Comparison of ENCODE assay signal across 22 cellular contexts in the genomic region with DNA sequence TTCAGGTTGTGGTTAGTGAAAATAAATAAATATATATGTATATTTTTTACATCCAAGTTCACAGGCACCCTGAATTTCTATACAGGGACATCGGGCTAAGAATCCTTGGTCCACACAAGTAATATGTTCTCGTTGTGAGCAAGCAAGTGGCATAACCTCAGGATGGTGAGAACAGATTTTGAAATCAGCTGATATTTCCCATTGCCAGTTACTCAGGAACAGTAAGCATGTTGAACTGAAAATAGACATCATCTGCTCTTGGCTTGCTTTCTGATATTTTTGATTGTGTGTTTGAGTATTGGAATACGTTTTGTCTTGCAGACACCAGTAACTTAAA. TPM values are rescaled to one million over a fixed set of nuclear protein-coding genes. Genes with fewer than 3 reads are reported as not detected.
A peak's percentile ranks its signal among the peaks of the same experiment; 100 is the strongest.
DNase-seq lines count a peak whose midpoint lies in the region; ATAC-seq and TF ChIP-seq lines count a peak whose summit lies in the region.
"Had no signal": no experiment of that assay in that cellular context is flagged by ENCODE, and none has a peak within 500 bp of the region (broad histone marks: within the 10 kb centered on the region; RNA-seq: fewer than 3 reads in every experiment).

No MANE protein-coding gene starts in this region.

- no peak overlapping the region for H3K4me2 ChIP-seq in mesenchymal stem cell (ENCODE audit: low read length, poor library complexity, severe bottlenecking)

- no peak for ATAC-seq in natural killer cell treated with Interleukin-12 subunit alpha and Interleukin-12 subunit beta and Interleukin-15 and Interleukin-18, amount 100 ng/mL, for 72 hours
- ATAC-seq in natural killer cell, result no peak
- ATAC-seq in right cardiac atrium, result peak; percentile 49 to 60
- no peak for ATAC-seq in HG03442 (IDR thresholded peaks at IDR 0.05; ENCODE audit: unreplicated experiment)
- ATAC-seq: K562 had no signal

- H2BK5ac ChIP-seq in mesenchymal stem cell (ENCODE audit: low read depth, low read length, poor library complexity, severe bottlenecking), result no peak overlapping the region

- no peaks in the 10 kb centered on the region for H3K9me3 Mint-ChIP-seq in natural killer cell treated with Interleukin-12 subunit alpha and Interleukin-12 subunit beta and Interleukin-15 and Interleukin-18, amount 100 ng/mL, for 72 hours
- H3K9me3 Mint-ChIP-seq in natural killer cell (no peaks in the 10 kb centered on the region), brain (no peaks in the 10 kb centered on the region)
- H3K9me3 Mint-ChIP-seq: CD4-positive, alpha-beta T cell; H9; nephron; T-cell had no signal

- no peaks in the 10 kb centered on the region for H3K36me3 Mint-ChIP-seq in natural killer cell treated with Interleukin-12 subunit alpha and Interleukin-12 subunit beta and Interleukin-15 and Interleukin-18, amount 100 ng/mL, for 72 hours
- H3K36me3 Mint-ChIP-seq in natural killer cell (no peaks in the 10 kb centered on the region), brain (peaks cover 5% of the 10 kb centered on the region)

- no peak overlapping the region for H3K23ac ChIP-seq in mesenchymal stem cell (ENCODE audit: low read length in 2 of 2)

- no peaks in the 10 kb centered on the region for H3K27me3 ChIP-seq in right cardiac atrium (ENCODE audit: control insufficient read depth, insufficient read depth)
- no peaks in the 10 kb centered on the region for H3K27me3 ChIP-seq in mesenchymal stem cell (ENCODE audit: control insufficient read depth in 1 of 2, insufficient read depth in 1 of 2, low read length in 2 of 2)
- H3K27me3 ChIP-seq: colonic mucosa had no signal

- H2AFZ ChIP-seq in mesenchymal stem cell (ENCODE audit: low read depth, low read length), result no peak overlapping the region

- H3K14ac ChIP-seq in mesenchymal stem cell (ENCODE audit: low read length in 2 of 2), result no peak overlapping the region

- no peak overlapping the region for H2BK15ac ChIP-seq in mesenchymal stem cell (ENCODE audit: low read depth, poor library complexity, severe bottlenecking)

- H3K4me1 ChIP-seq in right cardiac atrium (ENCODE audit: control insufficient read depth, insufficient read depth, low read length) (peaks cover 20% of the 10 kb centered on the region), mesenchymal stem cell (ENCODE audit: control insufficient read depth, insufficient read depth, low read depth, low read length) (peaks cover 7% of the 10 kb centered on the region)
- H3K4me1 ChIP-seq: colonic mucosa had no signal

- no peak overlapping the region for H3K9ac ChIP-seq in mesenchymal stem cell (ENCODE audit: low read length)

- no peak overlapping the region for H3K4ac ChIP-seq in mesenchymal stem cell (ENCODE audit: low read depth in 1 of 2, low read length in 2 of 2)

- H3K36me3 ChIP-seq in mesenchymal stem cell (ENCODE audit: control insufficient read depth in 1 of 2, insufficient read depth in 2 of 2, low read depth in 1 of 2, low read length in 2 of 2), result no peaks in the 10 kb centered on the region
- H3K36me3 ChIP-seq: colonic mucosa had no signal

- peak overlapping the region; percentile 60 for H3K4me3 Mint-ChIP-seq in natural killer cell treated with Interleukin-12 subunit alpha and Interleukin-12 subunit beta and Interleukin-15 and Interleukin-18, amount 100 ng/mL, for 72 hours
- H3K4me3 Mint-ChIP-seq in natural killer cell (no peak overlapping the region), brain (peak overlapping the region in 1 of 5 experiments; percentile 45)
- H3K4me3 Mint-ChIP-seq: activated CD4-positive, alpha-beta T cell treated with anti-CD3 and anti-CD28 coated beads, Interleukin-2, amount 10 ng/mL, durations not matched to agents 24 days and 14 days; CD4-positive, alpha-beta T cell; H9; nephron; T-cell had no signal

- TF ChIP-seq CTCF in natural killer cell (IDR thresholded peaks at IDR 0.05) (no peak), brain (conservative IDR thresholded peaks at IDR 0.05) (no peak)

- H2BK120ac ChIP-seq in mesenchymal stem cell (ENCODE audit: low read depth, low read length), result no peak overlapping the region

- no peak overlapping the region for H2AK5ac ChIP-seq in mesenchymal stem cell (ENCODE audit: low read length, severe bottlenecking)

- H4K91ac ChIP-seq in mesenchymal stem cell (ENCODE audit: low read length), result no peak overlapping the region

- no peak overlapping the region for H2BK12ac ChIP-seq in mesenchymal stem cell (ENCODE audit: low read length in 2 of 2)

- no peak overlapping the region for H3K4me3 ChIP-seq in right cardiac atrium (ENCODE audit: low read length)
- H3K4me3 ChIP-seq in mesenchymal stem cell (ENCODE audit: insufficient read depth in 1 of 2, low read depth in 1 of 2, low read length in 2 of 2), result no peak overlapping the region
- H3K4me3 ChIP-seq: colonic mucosa, K562 had no signal

- intact Hi-C loops in natural killer cell (cut with micrococcal nuclease), result no loop called here
- intact Hi-C loops in right cardiac atrium (cut with DNase I), result no loop called here

- no peaks in the 10 kb centered on the region for H3K9me3 ChIP-seq in right cardiac atrium (ENCODE audit: control insufficient read depth, low read length)
- no peaks in the 10 kb centered on the region for H3K9me3 ChIP-seq in mesenchymal stem cell (ENCODE audit: control insufficient read depth, low read length)
- H3K9me3 ChIP-seq: colonic mucosa had no signal

- H3K4me1 Mint-ChIP-seq in natural killer cell treated with Interleukin-12 subunit alpha and Interleukin-12 subunit beta and Interleukin-15 and Interleukin-18, amount 100 ng/mL, for 72 hours (ENCODE audit: low read depth in 2 of 2), result peaks cover 14 to 22% of the 10 kb centered on the region in 2 donors
- H3K4me1 Mint-ChIP-seq in natural killer cell (peaks cover 6 to 13% of the 10 kb centered on the region in 2 donors), brain (peaks cover 15% of the 10 kb centered on the region)
- H3K4me1 Mint-ChIP-seq: nephron had no signal

- DNase-seq in natural killer cell treated with Interleukin-12 subunit alpha and Interleukin-12 subunit beta and Interleukin-15 and Interleukin-18, amount 100 ng/mL, for 72 hours (ENCODE audit: low spot score), result no peak
- DNase-seq in natural killer cell (no peak), right cardiac atrium (no peak), putamen (ENCODE audit: low spot score) (no peak), HuH-7 (ENCODE audit: low spot score) (no peak), mesenchymal stem cell (no peak)
- DNase-seq: activated CD4-positive, alpha-beta T cell treated with anti-CD3 and anti-CD28 coated beads, Interleukin-2, amount 10 ng/mL, durations not matched to agents 24 days and 14 days; aorta; CD4-positive, alpha-beta T cell; colonic mucosa; DMS53; H9; mesendoderm; NCI-H1105; NCI-H2081 treated with DMSO at 0.1 percent for 48 hours; NCI-H510A treated with DMSO at 0.1 percent for 48 hours; posterior cingulate gyrus; T-cell had no signal

- 27% methylated on average over 3 of the region's 3 CpGs for WGBS in right cardiac atrium
- WGBS in mesenchymal stem cell, result 69% methylated on average over 1 of the region's 3 CpGs

- no peak overlapping the region for H4K8ac ChIP-seq in mesenchymal stem cell (ENCODE audit: low read length)

- H3K79me1 ChIP-seq in mesenchymal stem cell (replicated peaks; ENCODE audit: low read length, poor library complexity, severe bottlenecking), result no peaks in the 10 kb centered on the region

- H3K27ac ChIP-seq in right cardiac atrium (ENCODE audit: low read length) (peak overlapping the region; percentile 83), mesenchymal stem cell (ENCODE audit: low read length, poor library complexity, severe bottlenecking) (no peak overlapping the region)
- H3K27ac ChIP-seq: colonic mucosa had no signal

- no peaks in the 10 kb centered on the region for H3K27me3 Mint-ChIP-seq in natural killer cell treated with Interleukin-12 subunit alpha and Interleukin-12 subunit beta and Interleukin-15 and Interleukin-18, amount 100 ng/mL, for 72 hours
- H3K27me3 Mint-ChIP-seq in natural killer cell (ENCODE audit: low read depth in 2 of 2) (no peaks in the 10 kb centered on the region), brain (no peaks in the 10 kb centered on the region)
- H3K27me3 Mint-ChIP-seq: activated CD4-positive, alpha-beta T cell treated with anti-CD3 and anti-CD28 coated beads, Interleukin-2, amount 10 ng/mL, durations not matched to agents 24 days and 14 days; CD4-positive, alpha-beta T cell; T-cell had no signal

- H3K27ac Mint-ChIP-seq in natural killer cell treated with Interleukin-12 subunit alpha and Interleukin-12 subunit beta and Interleukin-15 and Interleukin-18, amount 100 ng/mL, for 72 hours, result peak overlapping the region; percentile 37 to 57
- H3K27ac Mint-ChIP-seq in natural killer cell (no peak overlapping the region), brain (peak overlapping the region in 4 of 5 experiments; percentile 9 to 89 (median 50))
- H3K27ac Mint-ChIP-seq: activated CD4-positive, alpha-beta T cell treated with anti-CD3 and anti-CD28 coated beads, Interleukin-2, amount 10 ng/mL, durations not matched to agents 24 days and 14 days; CD4-positive, alpha-beta T cell; H9; nephron had no signal

- no peak overlapping the region for H3K18ac ChIP-seq in mesenchymal stem cell (ENCODE audit: low read depth in 1 of 2, low read length in 2 of 2)

RNA-seq across cellular contexts. Expression of a gene that starts 48.6 kb away (rescaled TPM):
- total RNA-seq in natural killer cell treated with Interleukin-12 subunit alpha and Interleukin-12 subunit beta and Interleukin-15 and Interleukin-18, amount 100 ng/mL, for 72 hours, result not detected
- total RNA-seq in natural killer cell (not detected), right cardiac atrium (10 to 100 TPM; 48.6 to 99.8 (median 56.2) TPM)
- polyA plus RNA-seq in brain (ENCODE audit: insufficient read depth, low read depth, low replicate concordance) (68.4 TPM), right cardiac atrium (65.5 TPM)
- 0.19 TPM for polyA plus RNA-seq in mesenchymal stem cell (2013, experiment 1 of 2)
- polyA plus RNA-seq in mesenchymal stem cell (2013, experiment 2 of 2), result 0.12 TPM
- total RNA-seq: activated CD4-positive, alpha-beta T cell treated with anti-CD3 and anti-CD28 coated beads, Interleukin-2, amount 10 ng/mL, durations not matched to agents 24 days and 14 days; aorta; K562 had no signal

Comparison
In these comparisons a context has a peak if more than half of its experiments do, and no peak if none do; other contexts are left out.
1. H3K27ac Mint-ChIP-seq: peak in natural killer cell treated with Interleukin-12 subunit alpha and Interleukin-12 subunit beta and Interleukin-15 and Interleukin-18, amount 100 ng/mL, for 72 hours (2 of 2) and brain (4 of 5); none in natural killer cell (0 of 2).
2. ATAC-seq: peak in right cardiac atrium (2 of 2); none in natural killer cell treated with Interleukin-12 subunit alpha and Interleukin-12 subunit beta and Interleukin-15 and Interleukin-18, amount 100 ng/mL, for 72 hours (0 of 2), natural killer cell (0 of 3) and HG03442 (single experiment).
3. RNA of a gene that starts 48.6 kb away (total RNA-seq): 48.6 to 99.8 TPM in right cardiac atrium; not detected in natural killer cell treated with Interleukin-12 subunit alpha and Interleukin-12 subunit beta and Interleukin-15 and Interleukin-18, amount 100 ng/mL, for 72 hours and not detected in natural killer cell; every median in the first group is over 10 times any median in the second.